In genomic region chr11:61747389-61748285, GRCh38 we compare ENCODE assay signal across 9 cellular contexts. TPM values are rescaled to one million over a fixed set of nuclear protein-coding genes. Genes with fewer than 3 reads are reported as not detected.
A peak's percentile ranks its signal among the peaks of the same experiment; 100 is the strongest.
DNase-seq lines count a peak whose midpoint lies in the region; ATAC-seq and TF ChIP-seq lines count a peak whose summit lies in the region.
"Had no signal": no experiment of that assay in that cellular context is flagged by ENCODE, and none has a peak within 500 bp of the region (broad histone marks: within the 10 kb centered on the region; RNA-seq: fewer than 3 reads in every experiment).

No MANE protein-coding gene starts in this region.

- POLR2A ChIA-PET in CD4-positive, alpha-beta T cell (lab: Charles Lee) = no interaction called here
- POLR2A ChIA-PET in activated CD4-positive, alpha-beta memory T cell treated with anti-CD3 and anti-CD28 coated beads, Interleukin-2, amount 10 ng/mL, durations not matched to agents 7 days and 5 days (lab: Charles Lee) = no interaction called here

- no peak for ATAC-seq in CD4-positive, alpha-beta T cell (ENCODE audit: poor library complexity)
- ATAC-seq in GM21515 (IDR thresholded peaks at IDR 0.05; ENCODE audit: unreplicated experiment) (peak; percentile 63), GM18505 (IDR thresholded peaks at IDR 0.05; ENCODE audit: unreplicated experiment) (no peak)

- H3K9me3 Mint-ChIP-seq in CD4-positive, alpha-beta T cell = no peaks in the 10 kb centered on the region
- H3K9me3 Mint-ChIP-seq in activated CD4-positive, alpha-beta memory T cell treated with anti-CD3 and anti-CD28 coated beads, Interleukin-2, amount 10 ng/mL, durations not matched to agents 7 days and 5 days = no peaks in the 10 kb centered on the region
- H3K9me3 Mint-ChIP-seq: IgD-negative memory B cell had no signal

- no peak overlapping the region for H3K4me3 ChIP-seq in epithelial cell of proximal tubule (ENCODE audit: low read depth, low read length)

- TF ChIP-seq CTCF in CD4-positive, alpha-beta T cell (IDR thresholded peaks at IDR 0.05) = peak; percentile 57
- peak; percentile 86 for TF ChIP-seq CTCF in epithelial cell of proximal tubule (conservative IDR thresholded peaks at IDR 0.05; ENCODE audit: low read depth, low read length)

- H3K4me3 Mint-ChIP-seq in CD4-positive, alpha-beta T cell = no peak overlapping the region
- H3K4me3 Mint-ChIP-seq in activated CD4-positive, alpha-beta memory T cell treated with anti-CD3 and anti-CD28 coated beads, Interleukin-2, amount 10 ng/mL, durations not matched to agents 7 days and 5 days = no peak overlapping the region
- H3K4me3 Mint-ChIP-seq: IgD-negative memory B cell had no signal

- peaks cover 20% of the 10 kb centered on the region for H3K27me3 ChIP-seq in CD4-positive, alpha-beta T cell (ENCODE audit: control insufficient read depth, insufficient read depth, low read length)

- DNase-seq in CD4-positive, alpha-beta T cell = peak in 8 of 10 experiments; percentile 4 to 47 (median 22)
- DNase-seq in NCI-H146 (lab: John Stamatoyannopoulos, UW) = peak; percentile 71
- DNase-seq in activated CD4-positive, alpha-beta memory T cell treated with anti-CD3 and anti-CD28 coated beads, Interleukin-2, amount 10 ng/mL, durations not matched to agents 7 days and 5 days = peak; percentile 63
- no peak for DNase-seq in epithelial cell of proximal tubule (ENCODE audit: low read depth)
- peak; percentile 92 for DNase-seq in mesenteric fat pad (ENCODE audit: low spot score)

- TF ChIP-seq POLR2A in GM18505 (IDR thresholded peaks at IDR 0.05; ENCODE audit: borderline replicate concordance, extremely low read depth, insufficient read depth, insufficient read length) = no peak

- intact Hi-C loops in CD4-positive, alpha-beta T cell (cut with DNase I, micrococcal nuclease) = no loop called here

- no peaks in the 10 kb centered on the region for H3K9me3 ChIP-seq in CD4-positive, alpha-beta T cell (ENCODE audit: control insufficient read depth, low read length)

- no peaks in the 10 kb centered on the region for H3K4me1 Mint-ChIP-seq in CD4-positive, alpha-beta T cell (ENCODE audit: low read depth)
- peaks cover 2% of the 10 kb centered on the region for H3K4me1 Mint-ChIP-seq in activated CD4-positive, alpha-beta memory T cell treated with anti-CD3 and anti-CD28 coated beads, Interleukin-2, amount 10 ng/mL, durations not matched to agents 7 days and 5 days

- H3K27me3 Mint-ChIP-seq in CD4-positive, alpha-beta T cell = peaks cover 28% of the 10 kb centered on the region
- peaks cover 19% of the 10 kb centered on the region for H3K27me3 Mint-ChIP-seq in activated CD4-positive, alpha-beta memory T cell treated with anti-CD3 and anti-CD28 coated beads, Interleukin-2, amount 10 ng/mL, durations not matched to agents 7 days and 5 days

- H3K36me3 Mint-ChIP-seq in CD4-positive, alpha-beta T cell (ENCODE audit: low read depth) = no peaks in the 10 kb centered on the region
- no peaks in the 10 kb centered on the region for H3K36me3 Mint-ChIP-seq in activated CD4-positive, alpha-beta memory T cell treated with anti-CD3 and anti-CD28 coated beads, Interleukin-2, amount 10 ng/mL, durations not matched to agents 7 days and 5 days (ENCODE audit: low read depth)

- no peak overlapping the region for H3K27ac Mint-ChIP-seq in CD4-positive, alpha-beta T cell
- no peak overlapping the region for H3K27ac Mint-ChIP-seq in activated CD4-positive, alpha-beta memory T cell treated with anti-CD3 and anti-CD28 coated beads, Interleukin-2, amount 10 ng/mL, durations not matched to agents 7 days and 5 days

- CTCF ChIA-PET in CD4-positive, alpha-beta T cell (lab: Charles Lee) = interaction anchor here (1.0 kb wide), 1 partner anchor 41 kb away, joined by 3 read pairs; no protein-coding TSS in a partner anchor
- CTCF ChIA-PET in activated CD4-positive, alpha-beta memory T cell treated with anti-CD3 and anti-CD28 coated beads, Interleukin-2, amount 10 ng/mL, durations not matched to agents 7 days and 5 days (lab: Charles Lee) = interaction anchor here (0.6 to 2.7 kb wide), 17 partner anchors 10 to 576 kb away, joined by 3 to 13 read pairs (median 5); partner anchors contain the start of genes FEN1 and TMEM258

- H3K27ac ChIP-seq in CD4-positive, alpha-beta T cell (ENCODE audit: low read depth, low read length) = no peak overlapping the region
- peak overlapping the region; percentile 97 for H3K27ac ChIP-seq in temporal lobe (ENCODE audit: low read depth, low read length)

RNA-seq across cellular contexts. Expression of gene MYRF, which starts 4.8 kb away (rescaled TPM):
- total RNA-seq in CD4-positive, alpha-beta T cell = under 1 TPM; 0.31 to 0.49 TPM
- total RNA-seq in activated CD4-positive, alpha-beta memory T cell treated with anti-CD3 and anti-CD28 coated beads, Interleukin-2, amount 10 ng/mL, durations not matched to agents 7 days and 5 days = 1 to 10 TPM; 4.6 to 4.9 TPM
- total RNA-seq in epithelial cell of proximal tubule (7.6 and 25.0 TPM in 2 replicates), mesenteric fat pad (0.42 TPM), temporal lobe (1.2 TPM)

RNA-seq across cellular contexts. Expression of gene TMEM258, which starts 44.8 kb away (rescaled TPM):
- total RNA-seq in CD4-positive, alpha-beta T cell = 10 to 100 TPM; 55.2 to 56.0 TPM
- total RNA-seq in activated CD4-positive, alpha-beta memory T cell treated with anti-CD3 and anti-CD28 coated beads, Interleukin-2, amount 10 ng/mL, durations not matched to agents 7 days and 5 days = 100 to 1,000 TPM; 192 to 196 TPM
- total RNA-seq in epithelial cell of proximal tubule (95.1 and 102 TPM in 2 replicates), mesenteric fat pad (80.8 TPM), temporal lobe (17.2 TPM)

RNA-seq across cellular contexts. Expression of gene FEN1, which starts 45.1 kb away (rescaled TPM):
- total RNA-seq in CD4-positive, alpha-beta T cell = 1 to 10 TPM; 7.5 to 9.1 TPM
- total RNA-seq in activated CD4-positive, alpha-beta memory T cell treated with anti-CD3 and anti-CD28 coated beads, Interleukin-2, amount 10 ng/mL, durations not matched to agents 7 days and 5 days = 100 to 1,000 TPM; 104 to 105 TPM
- 70.6 and 120 TPM in 2 replicates for total RNA-seq in epithelial cell of proximal tubule
- 8.0 TPM for total RNA-seq in mesenteric fat pad
- 10.6 TPM for total RNA-seq in temporal lobe
